Comparison of ENCODE assay signal across 8 cellular contexts in genomic region chr14:73227812-73228781, GRCh38. TPM values are rescaled to one million over a fixed set of nuclear protein-coding genes. Genes with fewer than 3 reads are reported as not detected.
DNase-seq lines count a peak whose midpoint lies in the region; ATAC-seq and TF ChIP-seq lines count a peak whose summit lies in the region.

No MANE protein-coding gene starts in this region.

- CTCF ChIA-PET in T-cell (lab: Charles Lee) = no interaction called here

- H3K27ac Mint-ChIP-seq in T-cell = no peak overlapping the region

- H3K4me1 ChIP-seq in ovary (ENCODE audit: insufficient read depth) = peaks cover 15% of the 10 kb centered on the region

- no peaks in the 10 kb centered on the region for H3K27me3 ChIP-seq in ovary

- TF ChIP-seq CTCF in ovary (IDR thresholded peaks at IDR 0.05) = no peak

- no peaks in the 10 kb centered on the region for H3K36me3 ChIP-seq in ovary

- H3K9me3 ChIP-seq in ovary = no peaks in the 10 kb centered on the region

- H3K4me3 ChIP-seq in ovary = peak overlapping the region; percentile 9

- H3K27me3 Mint-ChIP-seq in T-cell = no peaks in the 10 kb centered on the region

- DNase-seq in D341Med (ENCODE audit: low spot score) = peak; percentile 48
- DNase-seq in RPMI7951 (ENCODE audit: low read depth) = peak; percentile 91
- peak; percentile 71 for DNase-seq in fibroblast of gingiva (ENCODE audit: low read depth)
- DNase-seq in ovary = peak; percentile 74 to 85 (median 80)
- no peak for DNase-seq in stimulated activated CD4-positive, alpha-beta T cell treated with anti-CD3 and anti-CD28 coated beads, Interleukin-4, amount 100 ng/mL, for 4 hours
- DNase-seq in cerebellar nuclear complex (lab: John Stamatoyannopoulos, UW) = no peak
- no peak for DNase-seq in T-cell
- no peak for DNase-seq in activated CD4-positive, CD25-positive, alpha-beta regulatory T cell (lab: John Stamatoyannopoulos, UW)

- no peaks in the 10 kb centered on the region for H3K9me3 Mint-ChIP-seq in T-cell

- no peak for TF ChIP-seq EP300 in ovary (IDR thresholded peaks at IDR 0.05)

- peak overlapping the region in 1 of 2 donors; percentile 49 for H3K27ac ChIP-seq in ovary

- H3K4me1 Mint-ChIP-seq in T-cell = no peaks in the 10 kb centered on the region

- 10 to 12% (median 10%) methylated on average over 25 of the region's 25 CpGs for WGBS in ovary, 3 donors

- TF ChIP-seq POLR2A in ovary (IDR thresholded peaks at IDR 0.05) = no peak

- intact Hi-C loops in ovary (cut with DNase I) = no loop called here

- POLR2A ChIA-PET in T-cell (lab: Charles Lee) = no interaction called here

- peaks cover 33% of the 10 kb centered on the region for H3K36me3 Mint-ChIP-seq in T-cell

- no peak overlapping the region for H3K4me3 Mint-ChIP-seq in T-cell

- no peak for ATAC-seq in T-cell (replicated peaks in 1 of 4)

RNA-seq across cellular contexts. Expression of gene PAPLN, which starts 9.2 kb away (rescaled TPM):
- total RNA-seq in RPMI7951 (2014; rRNA removed; shearing (Covaris generic)) = 1.6 and 2.8 TPM in 2 replicates
- total RNA-seq in ovary = 10 to 100 TPM in 6 of 7 donors, 1 to 10 TPM in 1; 4.6 to 35.4 (median 19.6) TPM
- polyA plus RNA-seq in ovary = 10 to 100 TPM in 1 of 2 donors, 1 to 10 TPM in 1; 9.3 to 18.3 TPM
- total RNA-seq in T-cell = 1 to 10 TPM in 1 of 5 donors, under 1 TPM in 3, not detected in 1; 0.14 to 1.0 (median 0.29) TPM

Comparison
In these comparisons a context has a peak if more than half of its experiments do, and no peak if none do; other contexts are left out.
1. DNase-seq: peak in D341Med (single experiment), RPMI7951 (single experiment), fibroblast of gingiva (single experiment) and ovary (5 of 5); none in stimulated activated CD4-positive, alpha-beta T cell treated with anti-CD3 and anti-CD28 coated beads, Interleukin-4, amount 100 ng/mL, for 4 hours (0 of 2), cerebellar nuclear complex (0 of 2), T-cell (0 of 34) and activated CD4-positive, CD25-positive, alpha-beta regulatory T cell (0 of 4).